5 cellular contexts compared by ENCODE assay signal in the genomic region with DNA sequence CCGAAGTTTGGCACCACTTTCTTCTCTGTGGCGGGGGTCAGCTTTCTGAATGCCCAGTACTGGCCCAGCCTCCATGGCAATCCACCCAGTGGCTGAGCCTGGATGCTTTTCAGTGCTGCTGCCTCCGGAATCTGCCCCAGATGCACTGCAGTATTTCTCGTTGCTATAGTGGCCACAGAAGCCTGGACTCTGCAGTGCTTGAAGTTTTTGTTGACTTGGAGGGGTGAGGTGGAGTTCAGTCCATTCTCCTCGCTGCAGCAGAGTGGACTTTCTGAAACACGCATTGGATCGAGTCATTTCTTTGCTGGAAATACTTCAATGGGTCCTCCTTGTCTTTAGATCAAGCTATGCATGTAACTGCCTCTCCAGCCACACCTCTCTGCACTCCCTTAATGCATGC. TPM values are rescaled to one million over a fixed set of nuclear protein-coding genes. Genes with fewer than 3 reads are reported as not detected.
"Had no signal": no experiment of that assay in that cellular context is flagged by ENCODE, and none has a peak within 500 bp of the region (broad histone marks: within the 10 kb centered on the region; RNA-seq: fewer than 3 reads in every experiment).

No MANE protein-coding gene starts in this region.

RNA-seq across cellular contexts. Expression of a gene that starts 16.8 kb away (rescaled TPM):
- total RNA-seq: GM23338, H1, H9, HT-29, K562 had no signal
- polyA plus RNA-seq: GM23338, H1, K562 had no signal
